In genomic region chr13:24968416-24968815, GRCh38 we compare ENCODE assay signal across 8 cellular contexts.
DNase-seq lines count a peak whose midpoint lies in the region; ATAC-seq, FAIRE-seq and TF ChIP-seq lines count a peak whose summit lies in the region.
"Not testable (repeated sequence)": the region's sequence is repeated elsewhere in the genome, so short reads cannot be mapped to it uniquely, and the experiment has no call there.

No MANE protein-coding gene starts in this region.

- peak overlapping the region; percentile 95 for H3K27ac Mint-ChIP-seq in endodermal cell
- not testable (repeated sequence) for H3K27ac Mint-ChIP-seq in nephron progenitor cell; stimulated activated naive B cell treated with anti-CD40 and anti-IgM and Interleukin-4, amounts not matched to agents 10 μg/mL and 1 μg/mL and 100 μg/mL, for 72 hours

- not testable (repeated sequence) for TF ChIP-seq POLR2A in GM12891 (IDR thresholded peaks at IDR 0.05; ENCODE audit: low read depth, low read length); NB4 (IDR thresholded peaks at IDR 0.05; ENCODE audit: extremely low read depth, insufficient read length)

- H3K36me3 ChIP-seq in endodermal cell (ENCODE audit: control insufficient read depth, insufficient read depth, low read length); iPS-18a (ENCODE audit: control insufficient read depth, low read depth, low read length): not testable (repeated sequence)

- H3K27ac ChIP-seq in endodermal cell (ENCODE audit: low read depth, low read length), result not testable (repeated sequence)
- H3K27ac ChIP-seq in iPS-18a (ENCODE audit: low read length), result peak overlapping the region; percentile 68

- H3K4me3 ChIP-seq in NB4 (ENCODE audit: low read depth, low read length), result not testable (repeated sequence)
- H3K4me3 ChIP-seq in endodermal cell (ENCODE audit: low read length), result peak overlapping the region; percentile 87
- H3K4me3 ChIP-seq in iPS-18a (ENCODE audit: low read length), result peak overlapping the region; percentile 69

- H3K36me3 Mint-ChIP-seq in endodermal cell (ENCODE audit: low read depth); nephron progenitor cell (ENCODE audit: low read depth); stimulated activated naive B cell treated with anti-CD40 and anti-IgM and Interleukin-4, amounts not matched to agents 10 μg/mL and 1 μg/mL and 100 μg/mL, for 72 hours: not testable (repeated sequence)

- not testable (repeated sequence) for H3K9me3 ChIP-seq in endodermal cell (ENCODE audit: control insufficient read depth, low read length); iPS-18a (ENCODE audit: control insufficient read depth, low read depth, low read length)

- H3K4me3 Mint-ChIP-seq in endodermal cell, result peak overlapping the region; percentile 68
- H3K4me3 Mint-ChIP-seq in nephron progenitor cell, result peak overlapping the region; percentile 88
- not testable (repeated sequence) for H3K4me3 Mint-ChIP-seq in stimulated activated naive B cell treated with anti-CD40 and anti-IgM and Interleukin-4, amounts not matched to agents 10 μg/mL and 1 μg/mL and 100 μg/mL, for 72 hours

- FAIRE-seq in GM12891 (lab: Jason Lieb, UNC), result peak; percentile 66

- H3K9ac ChIP-seq in endodermal cell (ENCODE audit: extremely low read depth, low read length, poor library complexity, severe bottlenecking) (peak overlapping the region; percentile 51), iPS-18a (ENCODE audit: low read length) (peak overlapping the region; percentile 63)

- peaks cover 18% of the 10 kb centered on the region for H3K4me1 Mint-ChIP-seq in endodermal cell
- not testable (repeated sequence) for H3K4me1 Mint-ChIP-seq in nephron progenitor cell; stimulated activated naive B cell treated with anti-CD40 and anti-IgM and Interleukin-4, amounts not matched to agents 10 μg/mL and 1 μg/mL and 100 μg/mL, for 72 hours

- H3K9me3 Mint-ChIP-seq in endodermal cell (peaks cover 11% of the 10 kb centered on the region), nephron progenitor cell (peaks cover 31% of the 10 kb centered on the region)
- not testable (repeated sequence) for H3K9me3 Mint-ChIP-seq in stimulated activated naive B cell treated with anti-CD40 and anti-IgM and Interleukin-4, amounts not matched to agents 10 μg/mL and 1 μg/mL and 100 μg/mL, for 72 hours

- 0% methylated on average over 1 of the region's 2 CpGs; no CpG with 5 or more reads in 1 of the 2 experiments for WGBS in endodermal cell (ENCODE audit: insufficient coverage in 1 of 2, insufficient read length in 1 of 2), 2 experiments

- DNase-seq in AG09319 (ENCODE audit: extremely low read depth, low read depth); GM12891 (ENCODE audit: insufficient read length, low spot score); NB4 (ENCODE audit: low read depth): not testable (repeated sequence)
- peak; percentile 19 for DNase-seq in activated T-cell treated with anti-CD3 and anti-CD28 coated beads, Interleukin-2, amount 50 U/mL, for 1 hour
- DNase-seq in endodermal cell, result peak; percentile 71
- peak; percentile 18 for DNase-seq in nephron progenitor cell
- DNase-seq in stimulated activated naive B cell treated with anti-CD40 and anti-IgM and Interleukin-4, amounts not matched to agents 10 μg/mL and 1 μg/mL and 100 μg/mL, for 72 hours, result peak; percentile 6

- not testable (repeated sequence) for ATAC-seq in stimulated activated naive B cell treated with anti-CD40 and anti-IgM and Interleukin-4, amounts not matched to agents 10 μg/mL and 1 μg/mL and 100 μg/mL, for 72 hours (replicated peaks)

- not testable (repeated sequence) for H3K27me3 ChIP-seq in endodermal cell (ENCODE audit: control insufficient read depth, insufficient read depth, low read length, poor library complexity, severe bottlenecking); iPS-18a (ENCODE audit: control insufficient read depth, insufficient read depth, low read length)

- H3K27me3 Mint-ChIP-seq in endodermal cell (ENCODE audit: insufficient read depth), result not testable (repeated sequence)
- H3K27me3 Mint-ChIP-seq in nephron progenitor cell (ENCODE audit: low read depth, poor library complexity), result peaks cover 17% of the 10 kb centered on the region
- H3K27me3 Mint-ChIP-seq in stimulated activated naive B cell treated with anti-CD40 and anti-IgM and Interleukin-4, amounts not matched to agents 10 μg/mL and 1 μg/mL and 100 μg/mL, for 72 hours, result peaks cover 25 to 27% of the 10 kb centered on the region in 2 donors

- H3K4me1 ChIP-seq in endodermal cell (ENCODE audit: control insufficient read depth, insufficient read depth, low read length); iPS-18a (ENCODE audit: control insufficient read depth, low read depth, low read length): not testable (repeated sequence)

- TF ChIP-seq CTCF in AG09319 (IDR thresholded peaks at IDR 0.05; ENCODE audit: low read depth, low read length) (peak; percentile 33), NB4 (IDR thresholded peaks at IDR 0.05; ENCODE audit: low read depth, low read length) (peak; percentile 27), endodermal cell (conservative IDR thresholded peaks at IDR 0.05) (peak; percentile 72), nephron progenitor cell (IDR thresholded peaks at IDR 0.05) (peak; percentile 43)
